In the genomic region with DNA sequence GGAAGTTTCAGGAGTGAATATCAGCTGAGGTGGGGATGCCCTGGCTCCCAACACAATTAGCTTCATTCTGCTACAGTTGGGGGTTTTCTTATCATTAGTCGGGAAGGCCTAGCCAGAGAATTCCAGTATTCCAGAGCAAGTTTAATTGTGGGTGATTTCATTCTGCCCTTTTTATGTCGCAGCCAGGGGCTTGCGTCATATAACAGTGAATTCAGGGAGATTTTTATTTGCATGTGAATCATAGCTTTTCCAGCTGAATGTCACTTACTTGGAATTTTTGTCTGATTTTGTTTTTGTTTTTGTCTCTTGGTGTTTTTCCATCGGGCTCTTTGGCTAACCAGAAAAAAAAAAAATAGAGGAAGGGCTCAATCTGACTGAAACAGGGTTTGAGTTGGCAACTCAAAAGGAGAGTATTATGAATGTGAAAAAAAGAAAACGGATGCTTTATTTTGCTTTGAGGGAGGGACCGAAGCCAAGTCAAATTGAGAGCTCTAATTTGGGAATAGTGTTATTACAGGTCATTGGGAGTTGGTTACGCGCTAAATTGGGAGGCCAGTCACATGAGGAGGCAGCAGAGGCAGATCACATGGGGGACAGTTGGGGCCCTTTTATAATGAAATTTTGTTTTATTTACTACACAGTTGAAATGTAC, we compare ENCODE assay signal across 10 cellular contexts.
DNase-seq lines count a peak whose midpoint lies in the region; ATAC-seq lines count a peak whose summit lies in the region.
"Had no signal": no experiment of that assay in that cellular context is flagged by ENCODE, and none has a peak within 500 bp of the region (broad histone marks: within the 10 kb centered on the region; RNA-seq: fewer than 3 reads in every experiment).

No MANE protein-coding gene starts in this region.

- WGBS in thymus = 91% methylated on average over 8 of the region's 8 CpGs

- H3K4me3 ChIP-seq in thymus (ENCODE audit: low read length) = no peak overlapping the region

- no peaks in the 10 kb centered on the region for H3K36me3 ChIP-seq in thymus (ENCODE audit: control insufficient read depth, insufficient read depth)

- no peaks in the 10 kb centered on the region for H3K9me3 ChIP-seq in thymus (ENCODE audit: control insufficient read depth)

- H3K4me1 ChIP-seq in thymus (ENCODE audit: control insufficient read depth, insufficient read depth, low read length) = no peaks in the 10 kb centered on the region

- no peaks in the 10 kb centered on the region for H3K27me3 ChIP-seq in thymus (ENCODE audit: control insufficient read depth, insufficient read depth)

- H3K27ac ChIP-seq in thymus (ENCODE audit: low read depth) = peak overlapping the region; percentile 87

- DNase-seq in HS-5 (ENCODE audit: low read depth) (peak; percentile 74), dermis microvascular lymphatic vessel endothelial cell (ENCODE audit: low read depth in 2 of 2) (peak; percentile 94), lung microvascular endothelial cell (ENCODE audit: low read depth in 2 of 2) (peak; percentile 89 to 95)
- no peak for DNase-seq in stimulated activated CD4-positive, alpha-beta T cell treated with anti-CD3 and anti-CD28 coated beads, Interleukin-2, amount 100 ng/mL, for 48 hours
- DNase-seq in stimulated activated CD8-positive, alpha-beta memory T cell treated with anti-CD3 and anti-CD28 coated beads, Interleukin-4, amount 100 ng/mL, for 48 hours = no peak
- DNase-seq: NCI-H1417 treated with DMSO at 0.1 percent for 48 hours; stimulated activated naive CD8-positive, alpha-beta T cell treated with anti-CD3 and anti-CD28 coated beads, Interleukin-15, Interleukin-2, amounts not matched to agents 100 U/mL and 50 U/mL, for 24 hours had no signal

- no peak for ATAC-seq in HG03095 (IDR thresholded peaks at IDR 0.05; ENCODE audit: unreplicated experiment)
- ATAC-seq in GM21717 (IDR thresholded peaks at IDR 0.05; ENCODE audit: unreplicated experiment) = no peak

Comparison
In these comparisons a context has a peak if more than half of its experiments do, and no peak if none do; other contexts are left out.
1. DNase-seq: peak in HS-5 (single experiment), dermis microvascular lymphatic vessel endothelial cell (2 of 2) and lung microvascular endothelial cell (2 of 2); none in stimulated activated CD4-positive, alpha-beta T cell treated with anti-CD3 and anti-CD28 coated beads, Interleukin-2, amount 100 ng/mL, for 48 hours (0 of 2) and stimulated activated CD8-positive, alpha-beta memory T cell treated with anti-CD3 and anti-CD28 coated beads, Interleukin-4, amount 100 ng/mL, for 48 hours (single experiment).